ENCODE assay signal across 9 cellular contexts in the genomic region with DNA sequence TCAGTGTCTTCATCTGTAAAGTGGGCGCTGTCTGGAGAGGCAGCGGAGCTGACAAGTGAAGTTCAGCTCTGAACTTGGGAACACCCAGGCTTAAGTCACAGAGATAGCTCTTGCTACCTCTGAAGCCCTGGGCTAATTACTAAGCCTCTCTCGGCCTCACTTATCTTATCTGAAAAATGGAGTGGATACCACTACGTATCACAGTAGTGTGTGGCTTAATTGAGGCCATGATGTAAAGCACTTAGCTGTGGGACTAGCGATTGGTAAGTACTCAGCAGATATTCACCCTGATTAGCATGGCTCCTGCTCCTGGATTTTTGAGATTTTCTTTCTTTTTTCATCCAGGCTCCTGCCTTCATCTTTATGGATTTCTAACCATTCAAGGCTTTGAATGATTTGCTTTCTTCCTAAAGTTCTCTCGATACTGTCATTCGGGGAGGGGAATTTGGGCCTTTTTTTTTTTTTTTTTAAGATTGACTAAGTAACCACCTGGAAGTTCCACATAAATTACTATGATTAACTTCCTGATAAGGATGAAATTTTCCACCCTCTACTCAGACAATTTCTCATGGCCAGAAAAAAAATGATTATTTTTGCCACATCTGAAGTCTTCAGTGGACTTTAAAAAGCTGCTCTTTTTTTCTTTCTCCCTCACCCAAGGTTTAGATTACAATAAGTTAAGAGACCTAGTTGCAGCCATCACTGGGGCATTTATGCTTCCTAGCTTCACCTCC.
"Had no signal": no experiment of that assay in that cellular context is flagged by ENCODE, and none has a peak within 500 bp of the region (broad histone marks: within the 10 kb centered on the region; RNA-seq: fewer than 3 reads in every experiment).

No MANE protein-coding gene starts in this region.

- DNase-seq: GOT3, H7, HFFc6, IMR-90 had no signal

- H3K4me3 Mint-ChIP-seq: HFFc6 had no signal

- ATAC-seq: HCT116, K562 had no signal

- H3K27ac ChIP-seq: GM23248, HL-60 had no signal

- H3K4me3 ChIP-seq: GM23248, HAP-1, K562 had no signal

- H3K9me3 ChIP-seq: HAP-1 had no signal

- H3K4me1 ChIP-seq: HAP-1 had no signal

- FAIRE-seq: K562 had no signal

- H2AFZ ChIP-seq: GM23248 had no signal

- H3K9ac ChIP-seq: GM23248 had no signal

- H3K27ac Mint-ChIP-seq: HFFc6 had no signal
